ENCODE assay signal across 20 cellular contexts in the genomic region with DNA sequence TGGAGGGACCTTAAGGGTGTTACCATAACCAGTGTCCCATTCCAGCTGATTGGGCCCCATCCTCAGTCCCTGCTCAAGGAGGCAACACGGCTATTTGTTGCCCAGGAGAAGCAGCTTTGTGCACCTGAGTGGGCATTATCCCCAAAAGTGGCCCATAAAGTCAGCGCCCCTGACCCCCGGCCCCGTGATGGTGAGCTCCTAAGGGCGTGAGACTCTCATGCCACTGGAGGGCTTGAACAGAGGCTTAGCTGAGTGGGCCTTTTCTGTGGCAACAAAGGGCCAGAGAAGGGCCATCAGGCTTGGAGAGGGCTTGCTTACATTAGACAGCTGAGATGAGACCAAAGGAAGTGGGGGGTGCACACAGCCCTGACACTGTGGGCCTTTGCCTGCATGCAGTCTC.
"Had no signal": no experiment of that assay in that cellular context is flagged by ENCODE, and none has a peak within 500 bp of the region (broad histone marks: within the 10 kb centered on the region; RNA-seq: fewer than 3 reads in every experiment).

No MANE protein-coding gene starts in this region.

- H3K9me3 Mint-ChIP-seq: dendritic cell treated with granulocyte-macrophage colony-stimulating factor and Interleukin-4, amounts not matched to agents 40 ng/mL and 50 ng/mL, for 4 days; natural killer cell; type B pancreatic cell had no signal

- H3K36me3 ChIP-seq: esophagus squamous epithelium, lower lobe of right lung, pancreas, right lobe of liver, tibial artery had no signal

- DNase-seq: central memory CD4-positive, alpha-beta T cell; effector CD8-positive, alpha-beta T cell; esophagus squamous epithelium; foreskin melanocyte; left ventricle myocardium superior; lower lobe of right lung; natural killer cell; occipital lobe; pancreas; retina; right lobe of liver; small intestine; stimulated activated CD4-positive, alpha-beta T cell treated with anti-CD3 and anti-CD28 coated beads, Interleukin-15, amount 100 ng/mL, for 24 hours; stimulated activated CD4-positive, alpha-beta T cell treated with anti-CD3 and anti-CD28 coated beads, Interleukin-2, amount 100 ng/mL, for 48 hours; stimulated activated naive CD4-positive, alpha-beta T cell; stimulated activated naive CD8-positive, alpha-beta T cell treated with anti-CD3 and anti-CD28 coated beads, Interleukin-15, amount 100 ng/mL, for 72 hours; tibial artery had no signal

- H3K4me3 Mint-ChIP-seq: dendritic cell treated with granulocyte-macrophage colony-stimulating factor and Interleukin-4, amounts not matched to agents 40 ng/mL and 50 ng/mL, for 4 days; natural killer cell; stimulated activated naive CD8-positive, alpha-beta T cell treated with anti-CD3 and anti-CD28 coated beads, Interleukin-15, amount 100 ng/mL, for 72 hours; type B pancreatic cell had no signal

- H3K27me3 Mint-ChIP-seq: stimulated activated naive CD8-positive, alpha-beta T cell treated with anti-CD3 and anti-CD28 coated beads, Interleukin-15, amount 100 ng/mL, for 72 hours had no signal

- H3K27ac Mint-ChIP-seq: dendritic cell treated with granulocyte-macrophage colony-stimulating factor and Interleukin-4, amounts not matched to agents 40 ng/mL and 50 ng/mL, for 4 days; natural killer cell; stimulated activated naive CD8-positive, alpha-beta T cell treated with anti-CD3 and anti-CD28 coated beads, Interleukin-15, amount 100 ng/mL, for 72 hours; type B pancreatic cell had no signal

- H3K36me3 Mint-ChIP-seq: natural killer cell, type B pancreatic cell had no signal

- H3K4me3 ChIP-seq: esophagus squamous epithelium, hepatocyte, lower lobe of right lung, pancreas, right lobe of liver, tibial artery had no signal

- H3K27me3 ChIP-seq: esophagus squamous epithelium, hepatocyte, pancreas, right lobe of liver, tibial artery had no signal

- H3K27ac ChIP-seq: esophagus squamous epithelium, hepatocyte, lower lobe of right lung, pancreas, right lobe of liver, tibial artery had no signal

- ATAC-seq: left ventricle myocardium superior; lower lobe of right lung; natural killer cell; pancreas; right lobe of liver; stimulated activated naive CD8-positive, alpha-beta T cell treated with anti-CD3 and anti-CD28 coated beads, Interleukin-15, amount 100 ng/mL, for 72 hours had no signal

- H3K9me3 ChIP-seq: esophagus squamous epithelium, lower lobe of right lung, pancreas, right lobe of liver, tibial artery had no signal
